9 cellular contexts compared by ENCODE assay signal in genomic region chr22:32050678-32051515, GRCh38. TPM values are rescaled to one million over a fixed set of nuclear protein-coding genes. Genes with fewer than 3 reads are reported as not detected.
DNase-seq lines count a peak whose midpoint lies in the region; ATAC-seq and TF ChIP-seq lines count a peak whose summit lies in the region.
"Had no signal": no experiment of that assay in that cellular context is flagged by ENCODE, and none has a peak within 500 bp of the region (broad histone marks: within the 10 kb centered on the region; RNA-seq: fewer than 3 reads in every experiment).

No MANE protein-coding gene starts in this region.

- H3K36me3 ChIP-seq in gastroesophageal sphincter = no peaks in the 10 kb centered on the region
- no peaks in the 10 kb centered on the region for H3K36me3 ChIP-seq in neural progenitor cell
- no peaks in the 10 kb centered on the region for H3K36me3 ChIP-seq in WERI-Rb-1

- no peaks in the 10 kb centered on the region for H4K20me1 ChIP-seq in neural progenitor cell (ENCODE audit: low read depth)

- no peaks in the 10 kb centered on the region for H3K4me1 Mint-ChIP-seq in neural progenitor cell

- H3K36me3 Mint-ChIP-seq in neural progenitor cell = no peaks in the 10 kb centered on the region

- H3K9me3 ChIP-seq in gastroesophageal sphincter (no peaks in the 10 kb centered on the region), neural progenitor cell (ENCODE audit: low read depth) (no peaks in the 10 kb centered on the region), WERI-Rb-1 (ENCODE audit: severe bottlenecking) (no peaks in the 10 kb centered on the region)

- DNase-seq in NCI-H2171 (lab: John Stamatoyannopoulos, UW) = peak; percentile 81
- peak; percentile 57 for DNase-seq in activated T-cell treated with anti-CD3 and anti-CD28 coated beads for 24 hours (ENCODE audit: low read depth)
- peak; percentile 87 for DNase-seq in stimulated activated CD4-positive, alpha-beta T cell treated with anti-CD3 and anti-CD28 coated beads, Interleukin-1b, Interleukin-23, amount 100 ng/mL, for 48 hours
- no peak for DNase-seq in neural progenitor cell (ENCODE audit: low spot score)
- no peak for DNase-seq in effector CD4-positive, alpha-beta T cell
- no peak for DNase-seq in WERI-Rb-1

- TF ChIP-seq CTCF in gastroesophageal sphincter (IDR thresholded peaks at IDR 0.05) = no peak
- no peak for TF ChIP-seq CTCF in neural progenitor cell (IDR thresholded peaks at IDR 0.05)
- no peak for TF ChIP-seq CTCF in WERI-Rb-1 (IDR thresholded peaks at IDR 0.05; ENCODE audit: low read depth, low read length)

- H3K4me3 ChIP-seq in gastroesophageal sphincter = no peak overlapping the region
- no peak overlapping the region for H3K4me3 ChIP-seq in neural progenitor cell
- no peak overlapping the region for H3K4me3 ChIP-seq in WERI-Rb-1 (ENCODE audit: low read depth, low read length)

- H3K4me2 ChIP-seq in neural progenitor cell = no peak overlapping the region

- H3K27ac Mint-ChIP-seq in neural progenitor cell = no peak overlapping the region

- H3K79me2 ChIP-seq in neural progenitor cell (ENCODE audit: low read depth) = no peaks in the 10 kb centered on the region

- H2AFZ ChIP-seq in neural progenitor cell (replicated peaks) = no peak overlapping the region

- TF ChIP-seq EP300 in gastroesophageal sphincter (IDR thresholded peaks at IDR 0.05) = no peak

- no peak overlapping the region for H3K27ac ChIP-seq in gastroesophageal sphincter
- no peak overlapping the region for H3K27ac ChIP-seq in neural progenitor cell
- H3K27ac ChIP-seq in WERI-Rb-1 = no peak overlapping the region

- H3K4me1 ChIP-seq in gastroesophageal sphincter (no peaks in the 10 kb centered on the region), neural progenitor cell (no peaks in the 10 kb centered on the region)

- no peak overlapping the region for H3K9ac ChIP-seq in neural progenitor cell

- peaks cover 4% of the 10 kb centered on the region for H3K27me3 Mint-ChIP-seq in neural progenitor cell (ENCODE audit: insufficient read depth, low read depth)

- no peak for TF ChIP-seq POLR2A in gastroesophageal sphincter (IDR thresholded peaks at IDR 0.05)

- no peaks in the 10 kb centered on the region for H3F3A ChIP-seq in neural progenitor cell (ENCODE audit: low read depth)

- ATAC-seq in GM18868 (IDR thresholded peaks at IDR 0.05; ENCODE audit: unreplicated experiment) (peak; percentile 43), gastroesophageal sphincter (peak; percentile 63)

- no peaks in the 10 kb centered on the region for H3K9me3 Mint-ChIP-seq in neural progenitor cell

- 36 to 51% methylated on average over 3 to 4 of the region's 5 CpGs for WGBS in gastroesophageal sphincter (ENCODE audit: low coverage in 1 of 2), 2 donors

- no peak overlapping the region for H3K4me3 Mint-ChIP-seq in neural progenitor cell

- peaks cover 9% of the 10 kb centered on the region for H3K27me3 ChIP-seq in gastroesophageal sphincter
- H3K27me3 ChIP-seq in neural progenitor cell = no peaks in the 10 kb centered on the region
- peaks cover 58% of the 10 kb centered on the region for H3K27me3 ChIP-seq in WERI-Rb-1 (ENCODE audit: insufficient read depth, low read depth, severe bottlenecking)

RNA-seq across cellular contexts. Expression of gene SLC5A1, which starts 7.8 kb away (rescaled TPM):
- total RNA-seq in gastroesophageal sphincter (1 to 10 TPM in 1 of 4 donors, under 1 TPM in 1, not detected in 2; 0.16 to 1.2 TPM), neural progenitor cell (ENCODE audit: low replicate concordance) (0.06 TPM in 1 of 2 replicates, not detected in the other)
- total RNA-seq: T-helper 2 cell treated with Interferon-gamma antibody and Interleukin-4, amounts not matched to agents 100 ng/mL and 5 ng/mL, for 36 hours had no signal

Comparison
In these comparisons a context has a peak if more than half of its experiments do, and no peak if none do; other contexts are left out.
1. DNase-seq: peak in NCI-H2171 (single experiment), activated T-cell treated with anti-CD3 and anti-CD28 coated beads for 24 hours (single experiment) and stimulated activated CD4-positive, alpha-beta T cell treated with anti-CD3 and anti-CD28 coated beads, Interleukin-1b, Interleukin-23, amount 100 ng/mL, for 48 hours (single experiment); none in neural progenitor cell (single experiment), effector CD4-positive, alpha-beta T cell (single experiment) and WERI-Rb-1 (single experiment).